Comparison of ENCODE assay signal across 1 cellular context in genomic region chr16:1510941-1511351, GRCh38.
A peak's percentile ranks its signal among the peaks of the same experiment; 100 is the strongest.
TF ChIP-seq lines count a peak whose summit lies in the region.

No MANE protein-coding gene starts in this region.

TF ChIP-seq in HepG2, 621 proteins besides CTCF, POLR2A, EP300 and RAD21:
- no peak for TF ChIP-seq JUND (CRISPR knock-in tag; IDR thresholded peaks at IDR 0.05)
- no peak for TF ChIP-seq BRF2 (CRISPR knock-in tag; IDR thresholded peaks at IDR 0.05)
- TF ChIP-seq AGO2 (optimal IDR thresholded peaks at IDR 0.05; ENCODE audit: low read depth, low read length): peak; percentile 54
- TF ChIP-seq, protein P1, sequence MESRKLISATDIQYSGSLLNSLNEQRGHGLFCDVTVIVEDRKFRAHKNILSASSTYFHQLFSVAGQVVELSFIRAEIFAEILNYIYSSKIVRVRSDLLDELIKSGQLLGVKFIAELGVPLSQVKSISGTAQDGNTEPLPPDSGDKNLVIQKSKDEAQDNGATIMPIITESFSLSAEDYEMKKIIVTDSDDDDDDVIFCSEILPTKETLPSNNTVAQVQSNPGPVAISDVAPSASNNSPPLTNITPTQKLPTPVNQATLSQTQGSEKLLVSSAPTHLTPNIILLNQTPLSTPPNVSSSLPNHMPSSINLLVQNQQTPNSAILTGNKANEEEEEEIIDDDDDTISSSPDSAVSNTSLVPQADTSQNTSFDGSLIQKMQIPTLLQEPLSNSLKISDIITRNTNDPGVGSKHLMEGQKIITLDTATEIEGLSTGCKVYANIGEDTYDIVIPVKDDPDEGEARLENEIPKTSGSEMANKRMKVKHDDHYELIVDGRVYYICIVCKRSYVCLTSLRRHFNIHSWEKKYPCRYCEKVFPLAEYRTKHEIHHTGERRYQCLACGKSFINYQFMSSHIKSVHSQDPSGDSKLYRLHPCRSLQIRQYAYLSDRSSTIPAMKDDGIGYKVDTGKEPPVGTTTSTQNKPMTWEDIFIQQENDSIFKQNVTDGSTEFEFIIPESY (CRISPR knock-in tag; IDR thresholded peaks at IDR 0.05): peak; percentile 64; the same call in 1 of the 2 replicates
- TF ChIP-seq ZZZ3 (CRISPR knock-in tag; IDR thresholded peaks at IDR 0.05; ENCODE audit: borderline replicate concordance): no peak
- TF ChIP-seq ZMYM2 (CRISPR knock-in tag; IDR thresholded peaks at IDR 0.05): no peak
- no peak for TF ChIP-seq CBFB (CRISPR knock-in tag; IDR thresholded peaks at IDR 0.05)
- TF ChIP-seq ZNF883 (CRISPR knock-in tag; IDR thresholded peaks at IDR 0.05; ENCODE audit: not compliant biosample characterization): no peak
- no peak for TF ChIP-seq ZBTB10 (CRISPR knock-in tag; IDR thresholded peaks at IDR 0.05; ENCODE audit: borderline replicate concordance)
- TF ChIP-seq ZNF784 (CRISPR knock-in tag; IDR thresholded peaks at IDR 0.05; ENCODE audit: borderline replicate concordance): no peak
- TF ChIP-seq, protein P2, sequence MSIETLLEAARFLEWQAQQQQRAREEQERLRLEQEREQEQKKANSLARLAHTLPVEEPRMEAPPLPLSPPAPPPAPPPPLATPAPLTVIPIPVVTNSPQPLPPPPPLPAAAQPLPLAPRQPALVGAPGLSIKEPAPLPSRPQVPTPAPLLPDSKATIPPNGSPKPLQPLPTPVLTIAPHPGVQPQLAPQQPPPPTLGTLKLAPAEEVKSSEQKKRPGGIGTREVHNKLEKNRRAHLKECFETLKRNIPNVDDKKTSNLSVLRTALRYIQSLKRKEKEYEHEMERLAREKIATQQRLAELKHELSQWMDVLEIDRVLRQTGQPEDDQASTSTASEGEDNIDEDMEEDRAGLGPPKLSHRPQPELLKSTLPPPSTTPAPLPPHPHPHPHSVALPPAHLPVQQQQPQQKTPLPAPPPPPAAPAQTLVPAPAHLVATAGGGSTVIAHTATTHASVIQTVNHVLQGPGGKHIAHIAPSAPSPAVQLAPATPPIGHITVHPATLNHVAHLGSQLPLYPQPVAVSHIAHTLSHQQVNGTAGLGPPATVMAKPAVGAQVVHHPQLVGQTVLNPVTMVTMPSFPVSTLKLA (IDR thresholded peaks at IDR 0.05): no peak
- no peak for TF ChIP-seq XBP1 (CRISPR knock-in tag; IDR thresholded peaks at IDR 0.05)
- TF ChIP-seq ZGPAT (CRISPR knock-in tag; IDR thresholded peaks at IDR 0.05): no peak
